Comparison of ENCODE assay signal across 14 cellular contexts in the genomic region with DNA sequence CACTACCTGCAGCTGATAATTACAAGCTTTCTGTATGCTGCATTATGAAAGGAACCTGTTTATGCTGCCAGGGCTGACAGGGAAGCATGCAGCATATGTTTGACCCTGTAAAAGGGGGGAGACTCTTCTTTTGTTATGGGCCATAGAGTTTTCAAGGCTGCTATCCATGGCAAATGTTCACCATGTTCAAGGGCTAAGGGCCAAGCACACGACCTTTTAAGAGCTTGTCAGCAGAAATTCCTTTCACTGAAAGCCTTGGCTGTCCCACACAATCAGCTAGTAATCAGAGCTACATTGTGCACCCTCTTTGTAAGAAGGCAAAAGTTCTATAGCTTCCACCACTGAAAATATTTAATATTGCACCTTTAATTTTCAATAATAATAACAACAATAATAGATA.
DNase-seq lines count a peak whose midpoint lies in the region; ATAC-seq and TF ChIP-seq lines count a peak whose summit lies in the region.
"Had no signal": no experiment of that assay in that cellular context is flagged by ENCODE, and none has a peak within 500 bp of the region (broad histone marks: within the 10 kb centered on the region; RNA-seq: fewer than 3 reads in every experiment).

No MANE protein-coding gene starts in this region.

- H3K27me3 ChIP-seq in heart left ventricle = no peaks in the 10 kb centered on the region
- H3K27me3 ChIP-seq in thyroid gland = no peaks in the 10 kb centered on the region

- H3K27ac ChIP-seq in heart left ventricle (no peak overlapping the region), thyroid gland (peak overlapping the region; percentile 5 to 45 (median 15))
- H3K27ac ChIP-seq: HL-60 had no signal

- H3K4me1 ChIP-seq in heart left ventricle = peaks cover 0 to 5% (median 0%) of the 10 kb centered on the region in 12 donors
- H3K4me1 ChIP-seq in thyroid gland = peaks cover 15 to 23% of the 10 kb centered on the region in 2 donors
- no peaks in the 10 kb centered on the region for H3K4me1 ChIP-seq in mucosa of descending colon (ENCODE audit: low read depth)
- H3K4me1 ChIP-seq: HAP-1 had no signal

- DNase-seq in heart left ventricle = no peak
- no peak for DNase-seq in cardiac septum (ENCODE audit: low spot score)
- peak; percentile 42 for DNase-seq in NCI-H2227 (lab: John Stamatoyannopoulos, UW; ENCODE audit: unreplicated experiment)
- DNase-seq in NCI-H748 treated with DMSO at 0.1 percent for 48 hours (lab: John Stamatoyannopoulos, UW) = peak; percentile 31
- peak; percentile 49 to 60 for DNase-seq in thyroid gland
- DNase-seq in mucosa of descending colon = no peak
- DNase-seq: C1 segment of cervical spinal cord; CD4-positive, alpha-beta T cell; DND-41; GDM1; GOT3 had no signal

- no peak for TF ChIP-seq POLR2A in heart left ventricle (IDR thresholded peaks at IDR 0.05)
- no peak for TF ChIP-seq POLR2A in thyroid gland (IDR thresholded peaks at IDR 0.05)

- no peak overlapping the region for H3K4me3 ChIP-seq in heart left ventricle
- no peak overlapping the region for H3K4me3 ChIP-seq in thyroid gland (replicated peaks in 1 of 3)
- H3K4me3 ChIP-seq in mucosa of descending colon = no peak overlapping the region
- H3K4me3 ChIP-seq: HAP-1 had no signal

- H3K9me3 ChIP-seq in heart left ventricle (peaks cover 0 to 5% (median 0%) of the 10 kb centered on the region in 12 donors), thyroid gland (no peaks in the 10 kb centered on the region), mucosa of descending colon (no peaks in the 10 kb centered on the region)
- H3K9me3 ChIP-seq: HAP-1 had no signal

- WGBS in heart left ventricle, 4 donors = 0 to 10% (median 0%) methylated on average over 1 of the region's 1 CpG
- WGBS in thyroid gland, 2 donors = 0% methylated on average over 1 of the region's 1 CpG

- no peak for TF ChIP-seq CTCF in heart left ventricle (IDR thresholded peaks at IDR 0.05)
- TF ChIP-seq CTCF in thyroid gland (IDR thresholded peaks at IDR 0.05) = no peak
- TF ChIP-seq CTCF in mucosa of descending colon (IDR thresholded peaks at IDR 0.05) = no peak

- H3K36me3 ChIP-seq in heart left ventricle = no peaks in the 10 kb centered on the region
- H3K36me3 ChIP-seq in thyroid gland = no peaks in the 10 kb centered on the region
- H3K36me3 ChIP-seq in mucosa of descending colon (ENCODE audit: low read depth) = no peaks in the 10 kb centered on the region
- H3K36me3 ChIP-seq: HAP-1 had no signal

- ATAC-seq in heart left ventricle (peak in 3 of 4 donors; percentile 66 to 73 (median 66)), HG02610 (IDR thresholded peaks at IDR 0.05; ENCODE audit: unreplicated experiment) (no peak), mucosa of descending colon (no peak)

- intact Hi-C loops in heart left ventricle (cut with DNase I) = no loop called here
- intact Hi-C loops in cardiac septum (cut with DNase I) = no loop called here
- intact Hi-C loops in thyroid gland (cut with DNase I) = no loop called here
- intact Hi-C loops in mucosa of descending colon (cut with DNase I, micrococcal nuclease) = no loop called here

Comparison
In these comparisons a context has a peak if more than half of its experiments do, and no peak if none do; other contexts are left out.
1. ATAC-seq: peak in heart left ventricle (3 of 4); none in HG02610 (single experiment) and mucosa of descending colon (single experiment).
2. DNase-seq: peak in NCI-H2227 (single experiment), NCI-H748 treated with DMSO at 0.1 percent for 48 hours (single experiment) and thyroid gland (2 of 2); none in heart left ventricle (0 of 5), cardiac septum (single experiment) and mucosa of descending colon (0 of 3).
3. H3K27ac ChIP-seq: peak in thyroid gland (3 of 3); none in heart left ventricle (0 of 12).